8 cellular contexts compared by ENCODE assay signal in the genomic region with DNA sequence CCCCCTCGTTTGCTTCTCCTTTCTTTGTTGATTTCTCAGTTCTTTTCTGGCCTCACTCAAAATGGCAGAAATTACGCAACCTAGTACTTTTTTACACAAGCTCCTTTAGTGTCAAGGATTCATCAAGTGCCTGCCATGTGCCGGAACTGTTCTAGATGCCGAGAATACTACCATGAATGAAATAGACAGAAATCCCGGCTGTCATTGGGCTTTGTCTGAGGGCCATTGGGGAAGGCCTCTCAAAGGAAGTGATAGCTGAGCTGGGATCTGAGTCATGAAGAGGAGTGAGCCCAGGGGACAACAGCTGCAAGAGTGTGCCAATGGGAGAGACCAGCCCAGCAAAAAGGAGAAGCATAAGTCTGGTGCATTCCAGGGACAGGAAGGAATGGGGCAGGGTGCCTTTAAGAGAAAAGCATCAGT. TPM values are rescaled to one million over a fixed set of nuclear protein-coding genes. Genes with fewer than 3 reads are reported as not detected.
DNase-seq lines count a peak whose midpoint lies in the region; ATAC-seq and TF ChIP-seq lines count a peak whose summit lies in the region.

No MANE protein-coding gene starts in this region.

- peaks cover 31% of the 10 kb centered on the region for H3K4me1 Mint-ChIP-seq in osteocyte (ENCODE audit: unreplicated experiment)

- H3K36me3 Mint-ChIP-seq in osteocyte (ENCODE audit: unreplicated experiment): no peaks in the 10 kb centered on the region

- ATAC-seq in GM21825 (IDR thresholded peaks at IDR 0.05; ENCODE audit: unreplicated experiment) (no peak), GM18511 (IDR thresholded peaks at IDR 0.05; ENCODE audit: unreplicated experiment) (no peak)

- H3K4me3 Mint-ChIP-seq in osteocyte (ENCODE audit: unreplicated experiment): no peak overlapping the region

- no peaks in the 10 kb centered on the region for H3K27me3 Mint-ChIP-seq in osteocyte (ENCODE audit: unreplicated experiment)

- DNase-seq in H4 (ENCODE audit: low spot score): peak; percentile 90
- DNase-seq in SIG-M5 treated with dmso at 0.1 percent for 504 hours (lab: John Stamatoyannopoulos, UW; ENCODE audit: unreplicated experiment): peak; percentile 99
- peak; percentile 76 to 84 for DNase-seq in foreskin fibroblast
- no peak for DNase-seq in osteocyte (ENCODE audit: extremely low spot score, unreplicated experiment)
- DNase-seq in activated gamma-delta T cell (lab: John Stamatoyannopoulos, UW): no peak
- DNase-seq in NCI-H446 treated with DMSO at 0.1 percent for 48 hours (lab: John Stamatoyannopoulos, UW): no peak

- peak overlapping the region; percentile 86 for H3K27ac Mint-ChIP-seq in osteocyte (ENCODE audit: unreplicated experiment)

- no peaks in the 10 kb centered on the region for H3K9me3 Mint-ChIP-seq in osteocyte (ENCODE audit: unreplicated experiment)

- no peak for TF ChIP-seq CTCF in foreskin fibroblast (IDR thresholded peaks at IDR 0.05; ENCODE audit: low read depth, low read length)
- no peak for TF ChIP-seq CTCF in osteocyte (IDR thresholded peaks at IDR 0.05)

- no peak overlapping the region for H3K4me3 ChIP-seq in foreskin fibroblast (ENCODE audit: low read depth in 1 of 2, low read length in 2 of 2)

RNA-seq across cellular contexts. Expression of a gene that starts 34.3 kb away (rescaled TPM):
- total RNA-seq in H4 (2014; rRNA removed; shearing (Covaris generic)): 76.5 and 96.0 TPM in 2 replicates
- total RNA-seq in osteocyte: 198 and 200 TPM in 2 replicates

Comparison
In these comparisons a context has a peak if more than half of its experiments do, and no peak if none do; other contexts are left out.
1. DNase-seq: peak in H4 (single experiment), SIG-M5 treated with dmso at 0.1 percent for 504 hours (single experiment) and foreskin fibroblast (2 of 2); none in osteocyte (single experiment), activated gamma-delta T cell (single experiment) and NCI-H446 treated with DMSO at 0.1 percent for 48 hours (single experiment).